24 cellular contexts compared by ENCODE assay signal in the genomic region with DNA sequence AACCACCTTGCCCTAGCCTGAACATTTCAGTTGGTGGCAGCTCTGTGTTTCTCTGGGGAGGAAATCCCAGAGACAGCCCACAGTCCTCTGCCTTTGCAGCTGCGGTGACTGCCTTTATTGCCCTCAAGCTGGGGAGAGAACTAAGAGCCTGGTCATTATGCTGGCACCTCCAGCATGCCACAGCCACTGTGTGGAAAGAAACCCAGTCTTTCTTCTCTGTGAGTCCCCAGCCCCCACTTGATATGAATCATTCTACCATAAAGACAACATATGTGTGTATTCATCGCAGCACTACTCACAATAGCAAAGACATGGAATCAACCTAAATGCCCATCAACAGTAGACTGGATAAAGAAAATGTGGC.
DNase-seq lines count a peak whose midpoint lies in the region; ATAC-seq and TF ChIP-seq lines count a peak whose summit lies in the region.
"Had no signal": no experiment of that assay in that cellular context is flagged by ENCODE, and none has a peak within 500 bp of the region (broad histone marks: within the 10 kb centered on the region; RNA-seq: fewer than 3 reads in every experiment).

No MANE protein-coding gene starts in this region.

- H4K12ac ChIP-seq in trophoblast cell (ENCODE audit: low read depth, low read length), result no peak overlapping the region

- no peak for TF ChIP-seq CTCF in IMR-90 (conservative IDR thresholded peaks at IDR 0.05; ENCODE audit: low read depth, low read length)
- no peak for TF ChIP-seq CTCF in activated CD8-positive, alpha-beta T cell treated with anti-CD3 and anti-CD28 coated beads for 36 hours (IDR thresholded peaks at IDR 0.05)

- H3K79me2 ChIP-seq in trophoblast cell (ENCODE audit: control insufficient read depth, insufficient read depth, low read length, poor library complexity), result no peaks in the 10 kb centered on the region

- H4K5ac ChIP-seq in IMR-90 (ENCODE audit: low read depth, low read length), result no peak overlapping the region

- no peak overlapping the region for H3K23ac ChIP-seq in IMR-90 (ENCODE audit: low read depth, low read length)
- no peak overlapping the region for H3K23ac ChIP-seq in trophoblast cell (ENCODE audit: low read length)

- H4K20me1 ChIP-seq in BLaER1 treated with 17β-estradiol and CSF1 and Interleukin-3, amounts not matched to agents 10 nM and 100 nM, result no peaks in the 10 kb centered on the region
- no peaks in the 10 kb centered on the region for H4K20me1 ChIP-seq in IMR-90 (ENCODE audit: insufficient read depth, low read length)

- no peaks in the 10 kb centered on the region for H3K36me3 Mint-ChIP-seq in activated CD8-positive, alpha-beta T cell treated with anti-CD3 and anti-CD28 coated beads for 36 hours (ENCODE audit: low read depth)
- H3K36me3 Mint-ChIP-seq: CD14-positive monocyte; CD4-positive, alpha-beta memory T cell; CD4-positive, CD25-positive, alpha-beta regulatory T cell; CD8-positive, alpha-beta memory T cell had no signal

- H3K4ac ChIP-seq in IMR-90 (ENCODE audit: low read depth, low read length), result no peak overlapping the region
- no peak overlapping the region for H3K4ac ChIP-seq in trophoblast cell (ENCODE audit: low read depth, low read length)

- peak overlapping the region; percentile 16 for H2BK12ac ChIP-seq in trophoblast cell (ENCODE audit: low read length)

- no peak overlapping the region for H2AK9ac ChIP-seq in IMR-90 (replicated peaks; ENCODE audit: low read depth, low read length, poor library complexity)

- no peaks in the 10 kb centered on the region for H3K9me3 ChIP-seq in BLaER1 treated with 17β-estradiol and CSF1 and Interleukin-3, amounts not matched to agents 10 nM and 100 nM (replicated peaks in 1 of 11)
- H3K9me3 ChIP-seq in IMR-90 (ENCODE audit: control insufficient read depth, insufficient read depth, low read length), result no peaks in the 10 kb centered on the region
- no peaks in the 10 kb centered on the region for H3K9me3 ChIP-seq in trophoblast cell (ENCODE audit: insufficient read depth, low read depth, low read length)
- H3K9me3 ChIP-seq: BE2C had no signal

- TF ChIP-seq RAD21 in IMR-90 (IDR thresholded peaks at IDR 0.05; ENCODE audit: low read length), result no peak

- no TSS peak for BruUV-seq in IMR-90 (replicated peaks; lab: Mats Ljungman, UMichigan)

- dilution Hi-C loops in IMR-90 (cut with HindIII; ENCODE audit: low sequenced_read_pairs, unreplicated experiment), result no loop called here

- H3K4me1 Mint-ChIP-seq in activated CD8-positive, alpha-beta T cell treated with anti-CD3 and anti-CD28 coated beads for 36 hours (ENCODE audit: low read depth), result peaks cover 11% of the 10 kb centered on the region
- H3K4me1 Mint-ChIP-seq: CD4-positive, CD25-positive, alpha-beta regulatory T cell had no signal

- peak overlapping the region in 10 of 11 experiments; percentile 13 to 89 (median 66); a peak in 19 of 22 replicates for H3K4me2 ChIP-seq in BLaER1 treated with 17β-estradiol and CSF1 and Interleukin-3, amounts not matched to agents 10 nM and 100 nM
- no peak overlapping the region for H3K4me2 ChIP-seq in IMR-90 (ENCODE audit: low read depth, low read length)
- no peak overlapping the region for H3K4me2 ChIP-seq in trophoblast cell (ENCODE audit: low read length)

- CTCF ChIA-PET in IMR-90 (lab: Yijun Ruan, JAX), result no interaction called here
- CTCF ChIA-PET in activated CD8-positive, alpha-beta T cell treated with anti-CD3 and anti-CD28 coated beads for 36 hours (lab: Charles Lee), result no interaction called here

- peak overlapping the region in 5 of 11 experiments; percentile 32 to 59 (median 40); a peak in 7 of 22 replicates for H3K9ac ChIP-seq in BLaER1 treated with 17β-estradiol and CSF1 and Interleukin-3, amounts not matched to agents 10 nM and 100 nM
- no peak overlapping the region for H3K9ac ChIP-seq in IMR-90 (ENCODE audit: low read depth, low read length)
- H3K9ac ChIP-seq in trophoblast cell (ENCODE audit: low read length), result no peak overlapping the region

- H2AFZ ChIP-seq in IMR-90 (replicated peaks; ENCODE audit: low read length, poor library complexity), result no peak overlapping the region
- no peak overlapping the region for H2AFZ ChIP-seq in trophoblast cell (ENCODE audit: insufficient read depth, low read length, poor library complexity)

- ATAC-seq in IMR-90 (ENCODE audit: low read depth), result no peak
- no peak for ATAC-seq in activated CD8-positive, alpha-beta T cell treated with anti-CD3 and anti-CD28 coated beads for 36 hours

- no peak for DNase-seq in IMR-90
- peak; percentile 22 for DNase-seq in RPMI7951 (ENCODE audit: low read depth)
- DNase-seq in trophoblast cell, result peak; percentile 94 to 95
- DNase-seq in activated CD8-positive, alpha-beta T cell treated with anti-CD3 and anti-CD28 coated beads for 36 hours, result no peak
- DNase-seq in NCI-H2227 (lab: John Stamatoyannopoulos, UW; ENCODE audit: unreplicated experiment), result no peak
- DNase-seq in G401 (ENCODE audit: low spot score), result no peak
- no peak for DNase-seq in midbrain (lab: John Stamatoyannopoulos, UW)
- DNase-seq: 8988T; ACHN; BE2C; C1 segment of cervical spinal cord; CD4-positive, alpha-beta memory T cell; CD4-positive, CD25-positive, alpha-beta regulatory T cell; CD8-positive, alpha-beta memory T cell; COR-L47; DMS 273 treated with DMSO at 0.1 percent for 48 hours; DMS153; DMS53; DMS79; DND-41; EL; GF-D8 had no signal

- peak overlapping the region in 9 of 11 experiments; percentile 17 to 83 (median 65); a peak in 17 of 22 replicates for H3K27ac ChIP-seq in BLaER1 treated with 17β-estradiol and CSF1 and Interleukin-3, amounts not matched to agents 10 nM and 100 nM
- no peak overlapping the region for H3K27ac ChIP-seq in IMR-90 (ENCODE audit: insufficient read depth, low read length)
- peak overlapping the region; percentile 31 for H3K27ac ChIP-seq in trophoblast cell (ENCODE audit: low read depth, low read length)

- no peak overlapping the region for H3K4me3 Mint-ChIP-seq in activated CD8-positive, alpha-beta T cell treated with anti-CD3 and anti-CD28 coated beads for 36 hours
- H3K4me3 Mint-ChIP-seq: CD14-positive monocyte; CD4-positive, CD25-positive, alpha-beta regulatory T cell; CD8-positive, alpha-beta memory T cell had no signal

- POLR2A ChIA-PET in IMR-90 (lab: Charles Lee; ENCODE audit: unreplicated experiment), result no interaction called here
- POLR2A ChIA-PET in activated CD8-positive, alpha-beta T cell treated with anti-CD3 and anti-CD28 coated beads for 36 hours (lab: Charles Lee), result no interaction called here

- no peak for TF ChIP-seq POLR2A in IMR-90 (IDR thresholded peaks at IDR 0.05; ENCODE audit: low read depth, low read length)

- 0 out of 2 replicates have a peak overlapping the region, but pooled peaks have one; percentile 3 for H2AK5ac ChIP-seq in IMR-90 (ENCODE audit: low read depth, low read length)
- H2AK5ac ChIP-seq in trophoblast cell (ENCODE audit: low read length), result no peak overlapping the region

- H3K27ac Mint-ChIP-seq in activated CD8-positive, alpha-beta T cell treated with anti-CD3 and anti-CD28 coated beads for 36 hours, result no peak overlapping the region
- H3K27ac Mint-ChIP-seq: CD14-positive monocyte; CD4-positive, alpha-beta memory T cell; CD4-positive, CD25-positive, alpha-beta regulatory T cell; CD8-positive, alpha-beta memory T cell had no signal

- H2BK20ac ChIP-seq in IMR-90 (ENCODE audit: low read depth, low read length), result no peak overlapping the region

- H3K4me3 ChIP-seq in BLaER1 treated with 17β-estradiol and CSF1 and Interleukin-3, amounts not matched to agents 10 nM and 100 nM, result no peak overlapping the region
- H3K4me3 ChIP-seq in IMR-90 (ENCODE audit: insufficient read depth, low read depth, low read length), result no peak overlapping the region
- no peak overlapping the region for H3K4me3 ChIP-seq in trophoblast cell (ENCODE audit: low read depth, low read length)

- in situ Hi-C loops in IMR-90 (cut with MboI; ENCODE audit: low sequenced_read_pairs), result loop anchor here (5.0 to 10.0 kb wide), 2 partner anchors 395 to 432 kb away; no protein-coding TSS in a partner anchor
- in situ Hi-C loops in G401 (cut with HindIII; ENCODE audit: low sequenced_read_pairs), result no loop called here

- no peaks in the 10 kb centered on the region for H3K9me1 ChIP-seq in IMR-90 (ENCODE audit: insufficient read depth, low read length)

- H3K14ac ChIP-seq in IMR-90 (replicated peaks; ENCODE audit: low read depth, low read length) (no peak overlapping the region), trophoblast cell (ENCODE audit: low read length) (peak overlapping the region; percentile 41)

- intact Hi-C loops in IMR-90 (cut with micrococcal nuclease), result no loop called here
- intact Hi-C loops in activated CD8-positive, alpha-beta T cell treated with anti-CD3 and anti-CD28 coated beads for 36 hours (cut with micrococcal nuclease), result no loop called here

- H4K91ac ChIP-seq in IMR-90 (ENCODE audit: insufficient read depth, low read depth, low read length), result no peak overlapping the region
- H4K91ac ChIP-seq in trophoblast cell (ENCODE audit: low read depth, low read length), result no peak overlapping the region

- no CpG with 5 or more reads among the region's 2 CpGs for WGBS in IMR-90 (ENCODE audit: extremely low coverage in 2 of 2, insufficient read length in 1 of 2), 2 experiments
- WGBS in trophoblast cell (ENCODE audit: extremely low coverage, insufficient coverage, insufficient read length), result no CpG with 5 or more reads among the region's 2 CpGs

- peaks cover 42 to 60% (median 50%) of the 10 kb centered on the region in 10 experiments for H3K4me1 ChIP-seq in BLaER1 treated with 17β-estradiol and CSF1 and Interleukin-3, amounts not matched to agents 10 nM and 100 nM
- H3K4me1 ChIP-seq in IMR-90 (ENCODE audit: control insufficient read depth, insufficient read depth, low read length), result 0 out of 2 replicates have a peak, but pooled peaks cover 2% of the 10 kb centered on the region
- H3K4me1 ChIP-seq in trophoblast cell (ENCODE audit: control insufficient read depth in 1 of 2, insufficient read depth in 2 of 2, low read length in 2 of 2), result peaks cover 5 to 9% of the 10 kb centered on the region in 2 experiments
- H3K4me1 ChIP-seq: BE2C had no signal

- no peaks in the 10 kb centered on the region for H3K36me3 ChIP-seq in BLaER1 treated with 17β-estradiol and CSF1 and Interleukin-3, amounts not matched to agents 10 nM and 100 nM
- H3K36me3 ChIP-seq in IMR-90 (ENCODE audit: control insufficient read depth, insufficient read depth, low read length) (no peaks in the 10 kb centered on the region), trophoblast cell (ENCODE audit: control insufficient read depth in 1 of 2, insufficient read depth in 2 of 2, low read length in 2 of 2) (no peaks in the 10 kb centered on the region)
- H3K36me3 ChIP-seq: BE2C had no signal

- H3K9me3 Mint-ChIP-seq in activated CD8-positive, alpha-beta T cell treated with anti-CD3 and anti-CD28 coated beads for 36 hours, result no peaks in the 10 kb centered on the region
- H3K9me3 Mint-ChIP-seq: CD14-positive monocyte had no signal

- no peaks in the 10 kb centered on the region for H3K79me1 ChIP-seq in IMR-90 (ENCODE audit: low read depth in 1 of 2, low read length in 2 of 2)
- peaks cover 4% of the 10 kb centered on the region for H3K79me1 ChIP-seq in trophoblast cell (ENCODE audit: low read length)

- peaks cover 10% of the 10 kb centered on the region for H3K27me3 Mint-ChIP-seq in activated CD8-positive, alpha-beta T cell treated with anti-CD3 and anti-CD28 coated beads for 36 hours
- H3K27me3 Mint-ChIP-seq: CD4-positive, CD25-positive, alpha-beta regulatory T cell had no signal

- H3K56ac ChIP-seq in IMR-90 (ENCODE audit: extremely low read depth, insufficient read depth, low read length), result no peak overlapping the region

- no peaks in the 10 kb centered on the region for H3K27me3 ChIP-seq in BLaER1 treated with 17β-estradiol and CSF1 and Interleukin-3, amounts not matched to agents 10 nM and 100 nM
- H3K27me3 ChIP-seq in IMR-90 (ENCODE audit: control insufficient read depth, insufficient read depth, low read length) (no peaks in the 10 kb centered on the region), trophoblast cell (ENCODE audit: insufficient read depth, low read length) (no peaks in the 10 kb centered on the region)
- H3K27me3 ChIP-seq: BE2C had no signal

- H2BK120ac ChIP-seq in IMR-90 (ENCODE audit: low read depth, low read length), result no peak overlapping the region
- no peak overlapping the region for H2BK120ac ChIP-seq in trophoblast cell (ENCODE audit: insufficient read depth, low read length, poor library complexity)

- H3K18ac ChIP-seq in IMR-90 (ENCODE audit: low read depth, low read length) (no peak overlapping the region), trophoblast cell (ENCODE audit: low read length) (no peak overlapping the region)

- H2BK15ac ChIP-seq in IMR-90 (ENCODE audit: low read depth, low read length), result no peak overlapping the region

- H2BK5ac ChIP-seq in IMR-90 (ENCODE audit: low read depth, low read length, poor library complexity, severe bottlenecking) (no peak overlapping the region), trophoblast cell (ENCODE audit: low read depth, low read length, poor library complexity) (peak overlapping the region; percentile 11)

- H4K8ac ChIP-seq in IMR-90 (ENCODE audit: low read depth in 2 of 2, low read length in 2 of 2) (no peak overlapping the region), trophoblast cell (ENCODE audit: low read depth, low read length) (no peak overlapping the region)

Comparison
In these comparisons a context has a peak if more than half of its experiments do, and no peak if none do; other contexts are left out.
1. H3K4me2 ChIP-seq: peak in BLaER1 treated with 17β-estradiol and CSF1 and Interleukin-3, amounts not matched to agents 10 nM and 100 nM (10 of 11); none in IMR-90 (single experiment) and trophoblast cell (single experiment).
2. DNase-seq: peak in RPMI7951 (single experiment) and trophoblast cell (2 of 2); none in IMR-90 (single experiment), activated CD8-positive, alpha-beta T cell treated with anti-CD3 and anti-CD28 coated beads for 36 hours (single experiment), NCI-H2227 (single experiment), G401 (single experiment) and midbrain (single experiment).